ENCODE assay signal across 1 cellular context in the genomic region with DNA sequence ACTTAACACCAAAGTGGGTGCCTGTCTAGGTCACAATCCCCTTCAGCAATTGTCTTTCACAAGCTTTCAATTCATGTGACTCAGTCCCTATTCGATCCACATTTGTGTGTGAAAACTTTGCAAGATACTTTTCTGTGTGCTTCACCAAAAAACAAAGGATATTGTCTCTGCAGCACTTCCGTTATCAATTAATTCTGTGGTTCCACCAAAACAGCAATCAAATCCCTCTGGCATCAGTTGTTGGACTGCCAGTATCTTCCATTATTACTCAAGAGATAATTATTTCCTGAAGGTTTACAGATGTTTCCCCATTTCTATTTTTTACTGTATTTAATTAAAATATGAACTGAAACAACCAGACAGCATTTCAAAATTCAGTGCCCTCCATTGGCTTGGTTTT.
TF ChIP-seq lines count a peak whose summit lies in the region.

No MANE protein-coding gene starts in this region.

TF ChIP-seq in SK-N-SH, 30 proteins besides CTCF, POLR2A, EP300 and RAD21 (continued from another document):
- TF ChIP-seq RCOR1 (IDR thresholded peaks at IDR 0.05; ENCODE audit: low read length) (no peak), GATA2 (CRISPR knock-in tag; IDR thresholded peaks at IDR 0.05) (no peak), MAX (IDR thresholded peaks at IDR 0.05; ENCODE audit: low read depth) (no peak), POLR2AphosphoS5 (IDR thresholded peaks at IDR 0.05; ENCODE audit: low read depth, low read length) (no peak), JUND (IDR thresholded peaks at IDR 0.05) (no peak), FOSL2 (IDR thresholded peaks at IDR 0.05; ENCODE audit: borderline replicate concordance, low read depth) (no peak)
